Comparison of ENCODE assay signal across 9 cellular contexts in genomic region chr7:93055543-93056107, GRCh38.
DNase-seq lines count a peak whose midpoint lies in the region; ATAC-seq, FAIRE-seq and TF ChIP-seq lines count a peak whose summit lies in the region.
"Had no signal": no experiment of that assay in that cellular context is flagged by ENCODE, and none has a peak within 500 bp of the region (broad histone marks: within the 10 kb centered on the region; RNA-seq: fewer than 3 reads in every experiment).

No MANE protein-coding gene starts in this region.

- no peaks in the 10 kb centered on the region for H3K36me3 Mint-ChIP-seq in activated CD8-positive, alpha-beta memory T cell treated with anti-CD3 and anti-CD28 coated beads, Interleukin-2, amount 10 ng/mL, durations not matched to agents 7 days and 5 days
- H3K36me3 Mint-ChIP-seq in astrocyte (ENCODE audit: low read depth, unreplicated experiment), result no peaks in the 10 kb centered on the region
- H3K36me3 Mint-ChIP-seq: activated naive CD4-positive, alpha-beta T cell treated with anti-CD3 and anti-CD28 coated beads, Interleukin-2, amount 50 U/mL, for 24 hours had no signal

- H3K27me3 ChIP-seq in astrocyte (ENCODE audit: insufficient read depth, low read length) (no peaks in the 10 kb centered on the region), tibial nerve (no peaks in the 10 kb centered on the region)

- H3K4me1 ChIP-seq in astrocyte (ENCODE audit: insufficient read depth, low read length) (no peaks in the 10 kb centered on the region), tibial nerve (no peaks in the 10 kb centered on the region)

- FAIRE-seq in astrocyte (lab: Jason Lieb, UNC), result peak; percentile 59

- ATAC-seq in activated CD8-positive, alpha-beta memory T cell treated with anti-CD3 and anti-CD28 coated beads, Interleukin-2, amount 10 ng/mL, durations not matched to agents 7 days and 5 days, result peak; percentile 65
- peak; percentile 63 for ATAC-seq in HG02798 (IDR thresholded peaks at IDR 0.05; ENCODE audit: poor library complexity, unreplicated experiment)

- H3K27ac Mint-ChIP-seq in activated CD8-positive, alpha-beta memory T cell treated with anti-CD3 and anti-CD28 coated beads, Interleukin-2, amount 10 ng/mL, durations not matched to agents 7 days and 5 days, result no peak overlapping the region
- H3K27ac Mint-ChIP-seq in astrocyte (ENCODE audit: unreplicated experiment), result no peak overlapping the region

- TF ChIP-seq CTCF in astrocyte (IDR thresholded peaks at IDR 0.05; ENCODE audit: insufficient read depth, low read depth, low read length), result peak; percentile 75
- peak; percentile 57 to 75 (median 66) for TF ChIP-seq CTCF in tibial nerve (IDR thresholded peaks at IDR 0.05)

- no peaks in the 10 kb centered on the region for H3K9me3 ChIP-seq in astrocyte (ENCODE audit: insufficient read depth, low read depth, low read length)
- H3K9me3 ChIP-seq in tibial nerve, result no peaks in the 10 kb centered on the region

- H3K27ac ChIP-seq in astrocyte (ENCODE audit: low read depth, low read length) (no peak overlapping the region), tibial nerve (no peak overlapping the region)

- TF ChIP-seq EP300 in tibial nerve (IDR thresholded peaks at IDR 0.05), result no peak

- no peaks in the 10 kb centered on the region for H4K20me1 ChIP-seq in astrocyte (ENCODE audit: insufficient read depth, low read length)

- no peaks in the 10 kb centered on the region for H3K9me3 Mint-ChIP-seq in activated CD8-positive, alpha-beta memory T cell treated with anti-CD3 and anti-CD28 coated beads, Interleukin-2, amount 10 ng/mL, durations not matched to agents 7 days and 5 days (ENCODE audit: low read depth)
- no peaks in the 10 kb centered on the region for H3K9me3 Mint-ChIP-seq in astrocyte (ENCODE audit: unreplicated experiment)
- H3K9me3 Mint-ChIP-seq: activated naive CD4-positive, alpha-beta T cell treated with anti-CD3 and anti-CD28 coated beads, Interleukin-2, amount 50 U/mL, for 24 hours had no signal

- H3K4me1 Mint-ChIP-seq in activated CD8-positive, alpha-beta memory T cell treated with anti-CD3 and anti-CD28 coated beads, Interleukin-2, amount 10 ng/mL, durations not matched to agents 7 days and 5 days, result peaks cover 21% of the 10 kb centered on the region
- H3K4me1 Mint-ChIP-seq in astrocyte (ENCODE audit: low read depth, unreplicated experiment), result no peaks in the 10 kb centered on the region

- no peak for DNase-seq in activated CD8-positive, alpha-beta memory T cell treated with anti-CD3 and anti-CD28 coated beads, Interleukin-2, amount 10 ng/mL, durations not matched to agents 7 days and 5 days
- no peak for DNase-seq in activated CD8-positive, alpha-beta memory T cell treated with anti-CD3 and anti-CD28 coated beads, Interleukin-2, amount 50 U/mL, for 48 hours
- peak; percentile 68 for DNase-seq in NCI-H2227 treated with DMSO at 0.1 percent for 48 hours (lab: John Stamatoyannopoulos, UW)
- DNase-seq in astrocyte (ENCODE audit: low read depth), result peak; percentile 18
- peak; percentile 58 for DNase-seq in inferior parietal cortex (ENCODE audit: extremely low spot score)
- no peak for DNase-seq in tibial nerve (ENCODE audit: low spot score in 2 of 2)
- DNase-seq in GM19240 (ENCODE audit: insufficient read length, low spot score), result no peak

- no peak overlapping the region for H3K4me2 ChIP-seq in astrocyte (ENCODE audit: low read length)

- WGBS in tibial nerve, 2 donors, result 4% methylated on average over 5 of the region's 5 CpGs

- H3K36me3 ChIP-seq in astrocyte (ENCODE audit: insufficient read depth, low read length) (no peaks in the 10 kb centered on the region), tibial nerve (no peaks in the 10 kb centered on the region)

- H2AFZ ChIP-seq in astrocyte (ENCODE audit: low read depth, low read length), result no peak overlapping the region

- no peak overlapping the region for H3K9ac ChIP-seq in astrocyte (ENCODE audit: low read length)

- H3K4me3 Mint-ChIP-seq in activated CD8-positive, alpha-beta memory T cell treated with anti-CD3 and anti-CD28 coated beads, Interleukin-2, amount 10 ng/mL, durations not matched to agents 7 days and 5 days, result no peak overlapping the region
- no peak overlapping the region for H3K4me3 Mint-ChIP-seq in astrocyte (ENCODE audit: unreplicated experiment)
- H3K4me3 Mint-ChIP-seq: activated naive CD4-positive, alpha-beta T cell treated with anti-CD3 and anti-CD28 coated beads, Interleukin-2, amount 50 U/mL, for 24 hours had no signal

- H3K27me3 Mint-ChIP-seq in activated CD8-positive, alpha-beta memory T cell treated with anti-CD3 and anti-CD28 coated beads, Interleukin-2, amount 10 ng/mL, durations not matched to agents 7 days and 5 days, result peaks cover 2% of the 10 kb centered on the region
- peaks cover 3% of the 10 kb centered on the region for H3K27me3 Mint-ChIP-seq in astrocyte (ENCODE audit: low read depth, unreplicated experiment)
- H3K27me3 Mint-ChIP-seq: activated naive CD4-positive, alpha-beta T cell treated with anti-CD3 and anti-CD28 coated beads, Interleukin-2, amount 50 U/mL, for 24 hours had no signal

- no peaks in the 10 kb centered on the region for H3K79me2 ChIP-seq in astrocyte (ENCODE audit: insufficient read depth, low read length)

- no peak for TF ChIP-seq POLR2A in tibial nerve (IDR thresholded peaks at IDR 0.05)

- no peak overlapping the region for H3K4me3 ChIP-seq in astrocyte (ENCODE audit: insufficient read depth, low read depth, low read length)
- H3K4me3 ChIP-seq in tibial nerve, result no peak overlapping the region

- CTCF ChIA-PET in activated CD8-positive, alpha-beta memory T cell treated with anti-CD3 and anti-CD28 coated beads, Interleukin-2, amount 10 ng/mL, durations not matched to agents 7 days and 5 days (lab: Charles Lee), result interaction anchor here (0.9 to 1.2 kb wide), 4 partner anchors 8 to 436 kb away, joined by 3 to 5 read pairs (median 3); no protein-coding TSS in a partner anchor

Comparison
In these comparisons a context has a peak if more than half of its experiments do, and no peak if none do; other contexts are left out.
1. DNase-seq: peak in NCI-H2227 treated with DMSO at 0.1 percent for 48 hours (single experiment), astrocyte (single experiment) and inferior parietal cortex (single experiment); none in activated CD8-positive, alpha-beta memory T cell treated with anti-CD3 and anti-CD28 coated beads, Interleukin-2, amount 10 ng/mL, durations not matched to agents 7 days and 5 days (single experiment), activated CD8-positive, alpha-beta memory T cell treated with anti-CD3 and anti-CD28 coated beads, Interleukin-2, amount 50 U/mL, for 48 hours (single experiment), tibial nerve (0 of 2) and GM19240 (single experiment).